In the genomic region with DNA sequence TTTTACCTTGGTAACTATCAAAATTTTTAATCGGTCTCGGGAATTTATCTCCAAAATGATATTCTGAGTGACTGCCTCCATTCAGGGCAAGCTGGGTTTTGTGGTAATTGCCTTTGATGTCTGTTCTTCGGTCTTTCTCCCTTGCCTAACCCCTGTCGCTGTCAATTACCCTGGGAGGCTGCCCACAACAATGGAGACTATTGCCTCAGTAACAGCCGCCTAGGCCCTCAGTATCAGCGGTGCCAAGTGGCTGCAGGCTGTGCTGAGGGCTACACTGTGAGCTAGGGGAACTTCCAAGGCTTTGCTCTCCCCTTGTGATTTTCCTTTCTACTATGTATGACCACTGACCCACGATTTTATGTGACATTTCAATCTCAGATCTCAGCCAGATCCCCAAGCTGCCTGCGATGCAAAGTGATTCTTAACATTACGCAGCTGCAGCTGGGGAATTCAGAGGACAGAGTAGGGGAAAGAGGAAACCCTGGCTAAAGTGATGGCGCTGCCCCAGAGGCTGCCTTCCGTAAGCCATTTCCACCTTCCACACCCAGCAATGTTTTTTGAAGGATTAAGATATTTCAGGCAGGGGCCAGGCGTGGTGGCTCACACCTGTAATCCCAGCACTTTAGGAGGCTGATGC, we compare ENCODE assay signal across 11 cellular contexts. TPM values are rescaled to one million over a fixed set of nuclear protein-coding genes. Genes with fewer than 3 reads are reported as not detected.
DNase-seq lines count a peak whose midpoint lies in the region; ATAC-seq and TF ChIP-seq lines count a peak whose summit lies in the region.
"Had no signal": no experiment of that assay in that cellular context is flagged by ENCODE, and none has a peak within 500 bp of the region (broad histone marks: within the 10 kb centered on the region; RNA-seq: fewer than 3 reads in every experiment).

No MANE protein-coding gene starts in this region.

- POLR2A ChIA-PET in CD8-positive, alpha-beta T cell (lab: Charles Lee): no interaction called here

- no peak overlapping the region for H3K4me3 ChIP-seq in CD8-positive, alpha-beta T cell (ENCODE audit: low read depth, low read length)

- H3K4me1 ChIP-seq in CD8-positive, alpha-beta T cell (ENCODE audit: insufficient read depth, low read length): peaks cover 6% of the 10 kb centered on the region

- H3K27ac ChIP-seq in CD8-positive, alpha-beta T cell (ENCODE audit: low read depth, low read length): no peak overlapping the region

- no peak overlapping the region for H3K27ac Mint-ChIP-seq in CD8-positive, alpha-beta T cell
- H3K27ac Mint-ChIP-seq in brain: peak overlapping the region; percentile 68 to 94 (median 84)
- peak overlapping the region in 1 of 6 donors; percentile 24 for H3K27ac Mint-ChIP-seq in naive B cell
- no peak overlapping the region for H3K27ac Mint-ChIP-seq in activated T-cell treated with anti-CD3 and anti-CD28 coated beads, Interleukin-2, amount 50 U/mL, for 24 hours
- H3K27ac Mint-ChIP-seq: natural killer cell treated with Interleukin-12 subunit alpha and Interleukin-12 subunit beta and Interleukin-15 and Interleukin-18, amount 100 ng/mL, for 72 hours had no signal

- peak overlapping the region; percentile 33 for H3K4me3 Mint-ChIP-seq in CD8-positive, alpha-beta T cell
- peak overlapping the region; percentile 69 to 74 (median 70) for H3K4me3 Mint-ChIP-seq in brain
- H3K4me3 Mint-ChIP-seq in naive B cell: peak overlapping the region in 6 of 8 donors; percentile 14 to 67 (median 42)
- no peak overlapping the region for H3K4me3 Mint-ChIP-seq in activated T-cell treated with anti-CD3 and anti-CD28 coated beads, Interleukin-2, amount 50 U/mL, for 24 hours
- H3K4me3 Mint-ChIP-seq: natural killer cell treated with Interleukin-12 subunit alpha and Interleukin-12 subunit beta and Interleukin-15 and Interleukin-18, amount 100 ng/mL, for 72 hours had no signal

- no peak for TF ChIP-seq CTCF in CD8-positive, alpha-beta T cell (IDR thresholded peaks at IDR 0.05)
- TF ChIP-seq CTCF in brain (conservative IDR thresholded peaks at IDR 0.05): no peak

- H3K9me3 ChIP-seq in CD8-positive, alpha-beta T cell (ENCODE audit: low read length): no peaks in the 10 kb centered on the region

- no peaks in the 10 kb centered on the region for H3K27me3 ChIP-seq in CD8-positive, alpha-beta T cell (ENCODE audit: insufficient read depth, low read length)

- no peaks in the 10 kb centered on the region for H3K36me3 Mint-ChIP-seq in CD8-positive, alpha-beta T cell
- H3K36me3 Mint-ChIP-seq in brain: no peaks in the 10 kb centered on the region
- no peaks in the 10 kb centered on the region for H3K36me3 Mint-ChIP-seq in naive B cell
- no peaks in the 10 kb centered on the region for H3K36me3 Mint-ChIP-seq in activated T-cell treated with anti-CD3 and anti-CD28 coated beads, Interleukin-2, amount 50 U/mL, for 24 hours (ENCODE audit: low read depth)
- H3K36me3 Mint-ChIP-seq: natural killer cell treated with Interleukin-12 subunit alpha and Interleukin-12 subunit beta and Interleukin-15 and Interleukin-18, amount 100 ng/mL, for 72 hours had no signal

- H3K27me3 Mint-ChIP-seq in CD8-positive, alpha-beta T cell (ENCODE audit: low read depth): no peaks in the 10 kb centered on the region
- H3K27me3 Mint-ChIP-seq in brain: peaks cover 4% of the 10 kb centered on the region
- no peaks in the 10 kb centered on the region for H3K27me3 Mint-ChIP-seq in naive B cell
- H3K27me3 Mint-ChIP-seq in activated T-cell treated with anti-CD3 and anti-CD28 coated beads, Interleukin-2, amount 50 U/mL, for 24 hours: peaks cover 4% of the 10 kb centered on the region
- H3K27me3 Mint-ChIP-seq: natural killer cell treated with Interleukin-12 subunit alpha and Interleukin-12 subunit beta and Interleukin-15 and Interleukin-18, amount 100 ng/mL, for 72 hours had no signal

- H3K4me1 Mint-ChIP-seq in CD8-positive, alpha-beta T cell (ENCODE audit: low read depth): peaks cover 7% of the 10 kb centered on the region
- H3K4me1 Mint-ChIP-seq in brain (peaks cover 35% of the 10 kb centered on the region), naive B cell (peaks cover 4 to 10% (median 7%) of the 10 kb centered on the region in 3 donors)
- H3K4me1 Mint-ChIP-seq in activated T-cell treated with anti-CD3 and anti-CD28 coated beads, Interleukin-2, amount 50 U/mL, for 24 hours (ENCODE audit: low read depth): peaks cover 8% of the 10 kb centered on the region

- no peaks in the 10 kb centered on the region for H3K36me3 ChIP-seq in CD8-positive, alpha-beta T cell (ENCODE audit: insufficient read depth, low read length)

- no peaks in the 10 kb centered on the region for H3K9me3 Mint-ChIP-seq in CD8-positive, alpha-beta T cell
- H3K9me3 Mint-ChIP-seq in brain (no peaks in the 10 kb centered on the region), naive B cell (no peaks in the 10 kb centered on the region)
- H3K9me3 Mint-ChIP-seq in activated T-cell treated with anti-CD3 and anti-CD28 coated beads, Interleukin-2, amount 50 U/mL, for 24 hours: no peaks in the 10 kb centered on the region
- H3K9me3 Mint-ChIP-seq: natural killer cell treated with Interleukin-12 subunit alpha and Interleukin-12 subunit beta and Interleukin-15 and Interleukin-18, amount 100 ng/mL, for 72 hours had no signal

- intact Hi-C loops in CD8-positive, alpha-beta T cell (cut with DNase I, micrococcal nuclease): no loop called here

- ATAC-seq in CD8-positive, alpha-beta T cell: no peak
- ATAC-seq in naive B cell (ENCODE audit: low read depth in 2 of 2) (peak in 1 of 2 donors; percentile 25), GM18909 (IDR thresholded peaks at IDR 0.05; ENCODE audit: poor library complexity, unreplicated experiment) (no peak), GM21576 (IDR thresholded peaks at IDR 0.05; ENCODE audit: unreplicated experiment) (no peak)

- no peak for DNase-seq in CD8-positive, alpha-beta T cell
- DNase-seq in MV-4-11 (lab: John Stamatoyannopoulos, UW) (peak; percentile 39), naive B cell (no peak), GM19240 (ENCODE audit: insufficient read length, low spot score) (no peak)
- DNase-seq in activated T-cell treated with anti-CD3 and anti-CD28 coated beads, Interleukin-2, amount 50 U/mL, for 24 hours: no peak
- DNase-seq: activated CD8-positive, alpha-beta memory T cell treated with anti-CD3 and anti-CD28 coated beads, Interleukin-2, amount 50 U/mL, for 4 hours had no signal

- CTCF ChIA-PET in CD8-positive, alpha-beta T cell (lab: Charles Lee): no interaction called here

RNA-seq across cellular contexts. Expression of a gene that starts 36.2 kb away (rescaled TPM):
- total RNA-seq in CD8-positive, alpha-beta T cell: 10 to 100 TPM; 58.9 to 60.7 TPM
- polyA plus RNA-seq in brain (ENCODE audit: insufficient read depth, low read depth, low replicate concordance) (0.41 TPM), naive B cell (ENCODE audit: low read depth in 6 of 6) (100 to 1,000 TPM; 108 to 140 (median 130) TPM)

RNA-seq across cellular contexts. Expression of a gene that starts 50.0 kb away (rescaled TPM):
- 1 to 10 TPM; 2.6 to 4.4 TPM for total RNA-seq in CD8-positive, alpha-beta T cell
- not detected for polyA plus RNA-seq in brain (ENCODE audit: insufficient read depth, low read depth, low replicate concordance)
- 10 to 100 TPM in 5 of 6 donors, 1 to 10 TPM in 1; 5.9 to 61.2 (median 24.7) TPM for polyA plus RNA-seq in naive B cell (ENCODE audit: low read depth in 6 of 6)
- total RNA-seq: natural killer cell treated with Interleukin-12 subunit alpha and Interleukin-12 subunit beta and Interleukin-15 and Interleukin-18, amount 100 ng/mL, for 72 hours had no signal
- polyA plus RNA-seq: endothelial cell of umbilical vein had no signal

Comparison
In these comparisons a context has a peak if more than half of its experiments do, and no peak if none do; other contexts are left out.
1. H3K27ac Mint-ChIP-seq: peak in brain (5 of 5); none in CD8-positive, alpha-beta T cell (single experiment) and activated T-cell treated with anti-CD3 and anti-CD28 coated beads, Interleukin-2, amount 50 U/mL, for 24 hours (single experiment).
2. RNA of a gene that starts 36.2 kb away (polyA plus RNA-seq): 108 to 140 TPM in naive B cell; 0.41 TPM in brain (single experiment); every median in the first group is over 10 times any median in the second.